10 cellular contexts compared by ENCODE assay signal in genomic region chr11:64804346-64805210, GRCh38. TPM values are rescaled to one million over a fixed set of nuclear protein-coding genes. Genes with fewer than 3 reads are reported as not detected.
DNase-seq lines count a peak whose midpoint lies in the region; ATAC-seq, FAIRE-seq and TF ChIP-seq lines count a peak whose summit lies in the region.
"Had no signal": no experiment of that assay in that cellular context is flagged by ENCODE, and none has a peak within 500 bp of the region (broad histone marks: within the 10 kb centered on the region; RNA-seq: fewer than 3 reads in every experiment).

No MANE protein-coding gene starts in this region.

- no peaks in the 10 kb centered on the region for H3K27me3 ChIP-seq in heart left ventricle
- no peaks in the 10 kb centered on the region for H3K27me3 ChIP-seq in keratinocyte (ENCODE audit: control insufficient read depth, extremely low read depth, insufficient read depth, low read length)
- no peaks in the 10 kb centered on the region for H3K27me3 ChIP-seq in upper lobe of left lung

- peaks cover 8% of the 10 kb centered on the region for H3K79me2 ChIP-seq in keratinocyte (ENCODE audit: control insufficient read depth, insufficient read depth, low read length)

- no peaks in the 10 kb centered on the region for H3K9me3 Mint-ChIP-seq in activated CD4-positive, alpha-beta memory T cell treated with anti-CD3 and anti-CD28 coated beads, Interleukin-2, amount 10 ng/mL, durations not matched to agents 7 days and 5 days

- H3K9me3 ChIP-seq in heart left ventricle (no peaks in the 10 kb centered on the region), keratinocyte (ENCODE audit: control insufficient read depth, low read depth, low read length) (no peaks in the 10 kb centered on the region), upper lobe of left lung (no peaks in the 10 kb centered on the region)

- H3K36me3 ChIP-seq in heart left ventricle (peaks cover 0 to 44% (median 21%) of the 10 kb centered on the region in 9 donors), keratinocyte (ENCODE audit: control insufficient read depth in 2 of 2, extremely low read depth in 1 of 2, insufficient read depth in 2 of 2, low read length in 2 of 2) (peaks cover 16 to 28% of the 10 kb centered on the region in 2 experiments), upper lobe of left lung (peaks cover 0 to 40% (median 9%) of the 10 kb centered on the region in 4 donors)

- no peaks in the 10 kb centered on the region for H4K20me1 ChIP-seq in keratinocyte (ENCODE audit: control insufficient read depth, extremely low read depth, insufficient read depth, low read length)

- peaks cover 5 to 49% (median 28%) of the 10 kb centered on the region in 12 donors for H3K4me1 ChIP-seq in heart left ventricle
- peaks cover 19% of the 10 kb centered on the region for H3K4me1 ChIP-seq in keratinocyte (ENCODE audit: control insufficient read depth, extremely low read depth, insufficient read depth, low read length)
- peaks cover 37 to 53% (median 48%) of the 10 kb centered on the region in 4 donors for H3K4me1 ChIP-seq in upper lobe of left lung

- intact Hi-C loops in heart left ventricle (cut with DNase I) (no loop called here), left cardiac atrium (cut with DNase I) (no loop called here)

- peak overlapping the region; percentile 83 for H3K9ac ChIP-seq in keratinocyte (ENCODE audit: control insufficient read depth, extremely low read depth, insufficient read depth, low read length)

- no peak for FAIRE-seq in keratinocyte (lab: Jason Lieb, UNC)

- TF ChIP-seq POLR2A in heart left ventricle (IDR thresholded peaks at IDR 0.05) (no peak), upper lobe of left lung (IDR thresholded peaks at IDR 0.05) (no peak)

- H3K36me3 Mint-ChIP-seq in activated CD4-positive, alpha-beta memory T cell treated with anti-CD3 and anti-CD28 coated beads, Interleukin-2, amount 10 ng/mL, durations not matched to agents 7 days and 5 days (ENCODE audit: low read depth), result peaks cover 28% of the 10 kb centered on the region

- no peaks in the 10 kb centered on the region for H3K27me3 Mint-ChIP-seq in activated CD4-positive, alpha-beta memory T cell treated with anti-CD3 and anti-CD28 coated beads, Interleukin-2, amount 10 ng/mL, durations not matched to agents 7 days and 5 days

- no peak overlapping the region for H2AFZ ChIP-seq in keratinocyte (ENCODE audit: control insufficient read depth, low read length)

- H3K4me3 ChIP-seq in heart left ventricle (peak overlapping the region in 3 of 12 donors; percentile 64 to 87 (median 75)), keratinocyte (ENCODE audit: control insufficient read depth in 2 of 3, extremely low read depth in 1 of 3, insufficient read depth in 2 of 3, low read depth in 1 of 3, low read length in 3 of 3) (no peak overlapping the region), upper lobe of left lung (peak overlapping the region in 1 of 4 donors; percentile 89)

- ATAC-seq in heart left ventricle (no peak), left cardiac atrium (no peak), upper lobe of left lung (ENCODE audit: low FRiP score in 2 of 2) (no peak), GM21367 (IDR thresholded peaks at IDR 0.05; ENCODE audit: unreplicated experiment) (no peak), GM21381 (IDR thresholded peaks at IDR 0.05; ENCODE audit: unreplicated experiment) (no peak)
- ATAC-seq: activated CD4-positive, CD25-positive, alpha-beta regulatory T cell treated with anti-CD3 and anti-CD28 coated beads, Interleukin-2, amount 50 U/mL, for 24 hours had no signal

- H3K27ac ChIP-seq in heart left ventricle, result peak overlapping the region; percentile 36 to 97 (median 92)
- no peak overlapping the region for H3K27ac ChIP-seq in keratinocyte (ENCODE audit: control insufficient read depth, insufficient read depth, low read length)
- peak overlapping the region; percentile 82 to 92 (median 87) for H3K27ac ChIP-seq in upper lobe of left lung

- dilution Hi-C loops in keratinocyte (cut with MboI; ENCODE audit: extremely low pct_ligation_motif_present, low sequenced_read_pairs), result no loop called here

- H3K27ac Mint-ChIP-seq in activated CD4-positive, alpha-beta memory T cell treated with anti-CD3 and anti-CD28 coated beads, Interleukin-2, amount 10 ng/mL, durations not matched to agents 7 days and 5 days, result no peak overlapping the region

- H3K4me2 ChIP-seq in keratinocyte (ENCODE audit: control insufficient read depth, extremely low read depth, insufficient read depth, low read depth, low read length), result peak overlapping the region; percentile 97

- TF ChIP-seq CTCF in heart left ventricle (IDR thresholded peaks at IDR 0.05) (no peak), keratinocyte (optimal IDR thresholded peaks at IDR 0.05 in 1 of 3, IDR thresholded peaks at IDR 0.05 in 1 of 3, conservative IDR thresholded peaks at IDR 0.05 in 1 of 3; ENCODE audit: extremely low read depth in 1 of 3, insufficient read depth in 2 of 3, low read length in 3 of 3) (peak in 1 of 3 experiments; percentile 25), upper lobe of left lung (IDR thresholded peaks at IDR 0.05) (no peak)

- CTCF ChIA-PET in activated CD4-positive, alpha-beta memory T cell treated with anti-CD3 and anti-CD28 coated beads, Interleukin-2, amount 10 ng/mL, durations not matched to agents 7 days and 5 days (lab: Charles Lee), result interaction anchor here (0.5 to 1.3 kb wide), 3 partner anchors 26 to 471 kb away, joined by 3 to 4 read pairs (median 3); partner anchors contain the start of gene SF1

- peak overlapping the region; percentile 85 for H3K4me3 Mint-ChIP-seq in activated CD4-positive, alpha-beta memory T cell treated with anti-CD3 and anti-CD28 coated beads, Interleukin-2, amount 10 ng/mL, durations not matched to agents 7 days and 5 days

- no peak for TF ChIP-seq EP300 in upper lobe of left lung (IDR thresholded peaks at IDR 0.05)

- H3K9me1 ChIP-seq in keratinocyte (ENCODE audit: control insufficient read depth, extremely low read depth, insufficient read depth, low read length), result no peaks in the 10 kb centered on the region

- peaks cover 40% of the 10 kb centered on the region for H3K4me1 Mint-ChIP-seq in activated CD4-positive, alpha-beta memory T cell treated with anti-CD3 and anti-CD28 coated beads, Interleukin-2, amount 10 ng/mL, durations not matched to agents 7 days and 5 days

- WGBS in heart left ventricle, 4 donors, result 87 to 93% (median 90%) methylated on average over 19 to 41 of the region's 41 CpGs
- WGBS in upper lobe of left lung, 2 donors, result 90 to 93% methylated on average over 25 to 36 of the region's 41 CpGs

- POLR2A ChIA-PET in activated CD4-positive, alpha-beta memory T cell treated with anti-CD3 and anti-CD28 coated beads, Interleukin-2, amount 10 ng/mL, durations not matched to agents 7 days and 5 days (lab: Charles Lee), result interaction anchor here (0.8 to 3.1 kb wide), 6 partner anchors 8 to 60 kb away, joined by 3 to 18 read pairs (median 4); partner anchors contain the start of gene RASGRP2

- DNase-seq in heart left ventricle, result peak in 1 of 5 donors; percentile 13
- no peak for DNase-seq in left cardiac atrium
- DNase-seq in activated CD4-positive, alpha-beta memory T cell treated with anti-CD3 and anti-CD28 coated beads, Interleukin-2, amount 10 ng/mL, durations not matched to agents 7 days and 5 days, result no peak
- DNase-seq in keratinocyte (ENCODE audit: low read depth, low spot score), result no peak
- DNase-seq in upper lobe of left lung, result peak in 1 of 2 donors; percentile 76
- DNase-seq in hippocampal formation (lab: John Stamatoyannopoulos, UW), result no peak
- DNase-seq: DMS79 had no signal

RNA-seq across cellular contexts. Expression of gene MAP4K2, which starts 1.6 kb away (rescaled TPM):
- total RNA-seq in heart left ventricle, result 10 to 100 TPM in 3 of 9 donors, 1 to 10 TPM in 6; 7.0 to 27.5 (median 8.6) TPM
- 1 to 10 TPM; 7.8 to 9.5 TPM for polyA plus RNA-seq in heart left ventricle
- total RNA-seq in left cardiac atrium, result 10 to 100 TPM in 1 of 2 donors, 1 to 10 TPM in 1; 10.0 to 10.4 TPM
- total RNA-seq in activated CD4-positive, alpha-beta memory T cell treated with anti-CD3 and anti-CD28 coated beads, Interleukin-2, amount 10 ng/mL, durations not matched to agents 7 days and 5 days, result 10 to 100 TPM; 95.6 to 98.0 TPM
- polyA plus RNA-seq in keratinocyte, result 6.7 to 12.5 TPM (median 10.7 TPM) in 3 replicates
- 5.4 TPM for polyA plus RNA-seq in keratinocyte (2011; ENCODE audit: low read depth)
- polyA plus RNA-seq in keratinocyte (2011; cell fraction: cytosol; rRNA removed), result 6.6 and 14.4 TPM in 2 replicates
- polyA plus RNA-seq in keratinocyte (2011; cell fraction: nucleus; rRNA removed), result 13.5 and 16.6 TPM in 2 replicates
- polyA plus RNA-seq in keratinocyte (2012; ENCODE audit: low replicate concordance), result 4.8 and 10.3 TPM in 2 replicates
- 11.5 to 31.8 TPM (median 19.6 TPM) in 3 replicates for polyA minus RNA-seq in keratinocyte
- polyA minus RNA-seq in keratinocyte (2011; cell fraction: cytosol; rRNA and poly(A)+ RNA removed), result 19.4 TPM
- polyA minus RNA-seq in keratinocyte (2011; cell fraction: nucleus; rRNA and poly(A)+ RNA removed), result 3.7 and 10.6 TPM in 2 replicates
- 10 to 100 TPM; 19.0 to 84.7 (median 29.2) TPM for total RNA-seq in upper lobe of left lung

RNA-seq across cellular contexts. Expression of gene MEN1, which starts 5.8 kb away (rescaled TPM):
- total RNA-seq in heart left ventricle (10 to 100 TPM in 4 of 9 donors, 1 to 10 TPM in 5; 6.6 to 15.0 (median 9.0) TPM), left cardiac atrium (10 to 100 TPM in 1 of 2 donors, 1 to 10 TPM in 1; 9.0 to 12.3 TPM), upper lobe of left lung (10 to 100 TPM; 15.4 to 47.1 (median 24.4) TPM)
- polyA plus RNA-seq in heart left ventricle (10 to 100 TPM in 1 of 2 donors, 1 to 10 TPM in 1; 7.2 to 15.2 TPM), keratinocyte (14.2 to 19.1 TPM (median 18.2 TPM) in 3 replicates)
- total RNA-seq in activated CD4-positive, alpha-beta memory T cell treated with anti-CD3 and anti-CD28 coated beads, Interleukin-2, amount 10 ng/mL, durations not matched to agents 7 days and 5 days, result 10 to 100 TPM; 32.5 to 33.4 TPM
- 4.6 TPM for polyA plus RNA-seq in keratinocyte (2011; ENCODE audit: low read depth)
- polyA plus RNA-seq in keratinocyte (2011; cell fraction: cytosol; rRNA removed), result 10.7 and 17.7 TPM in 2 replicates
- polyA plus RNA-seq in keratinocyte (2011; cell fraction: nucleus; rRNA removed), result 39.7 and 52.7 TPM in 2 replicates
- 19.6 and 27.4 TPM in 2 replicates for polyA plus RNA-seq in keratinocyte (2012; ENCODE audit: low replicate concordance)
- polyA minus RNA-seq in keratinocyte, result 12.3 to 50.8 TPM (median 16.1 TPM) in 3 replicates
- polyA minus RNA-seq in keratinocyte (2011; cell fraction: cytosol; rRNA and poly(A)+ RNA removed), result 35.9 TPM
- 25.9 and 29.3 TPM in 2 replicates for polyA minus RNA-seq in keratinocyte (2011; cell fraction: nucleus; rRNA and poly(A)+ RNA removed)

RNA-seq across cellular contexts. Expression of gene SF1, which starts 26.2 kb away (rescaled TPM):
- total RNA-seq in heart left ventricle (100 to 1,000 TPM; 103 to 349 (median 157) TPM), left cardiac atrium (100 to 1,000 TPM; 154 to 208 TPM), upper lobe of left lung (100 to 1,000 TPM; 231 to 625 (median 265) TPM)
- polyA plus RNA-seq in heart left ventricle (10 to 100 TPM; 59.2 to 65.5 TPM), keratinocyte (34.3 to 153 TPM (median 54.5 TPM) in 3 replicates)
- 100 to 1,000 TPM; 385 to 390 TPM for total RNA-seq in activated CD4-positive, alpha-beta memory T cell treated with anti-CD3 and anti-CD28 coated beads, Interleukin-2, amount 10 ng/mL, durations not matched to agents 7 days and 5 days
- 334 TPM for polyA plus RNA-seq in keratinocyte (2011; ENCODE audit: low read depth)
- 50.6 and 57.5 TPM in 2 replicates for polyA plus RNA-seq in keratinocyte (2011; cell fraction: cytosol; rRNA removed)
- 170 and 203 TPM in 2 replicates for polyA plus RNA-seq in keratinocyte (2011; cell fraction: nucleus; rRNA removed)
- 119 and 180 TPM in 2 replicates for polyA plus RNA-seq in keratinocyte (2012; ENCODE audit: low replicate concordance)
- 31.7 to 117 TPM (median 63.9 TPM) in 3 replicates for polyA minus RNA-seq in keratinocyte
- 54.7 TPM for polyA minus RNA-seq in keratinocyte (2011; cell fraction: cytosol; rRNA and poly(A)+ RNA removed)
- 62.7 and 81.1 TPM in 2 replicates for polyA minus RNA-seq in keratinocyte (2011; cell fraction: nucleus; rRNA and poly(A)+ RNA removed)

RNA-seq across cellular contexts. Expression of gene CDC42BPG, which starts 39.9 kb away (rescaled TPM):
- total RNA-seq in heart left ventricle (under 1 TPM in 8 of 9 donors, not detected in 1; 0.12 to 0.50 (median 0.26) TPM), left cardiac atrium (under 1 TPM; 0.55 to 0.65 TPM), upper lobe of left lung (10 to 100 TPM; 21.6 to 62.4 (median 26.0) TPM)
- polyA plus RNA-seq in heart left ventricle (under 1 TPM; 0.12 to 0.15 TPM), keratinocyte (2.2 to 4.0 TPM (median 2.5 TPM) in 3 replicates)
- total RNA-seq in activated CD4-positive, alpha-beta memory T cell treated with anti-CD3 and anti-CD28 coated beads, Interleukin-2, amount 10 ng/mL, durations not matched to agents 7 days and 5 days, result under 1 TPM; 0.65 to 0.70 TPM
- 2.5 TPM for polyA plus RNA-seq in keratinocyte (2011; ENCODE audit: low read depth)
- 1.4 and 3.5 TPM in 2 replicates for polyA plus RNA-seq in keratinocyte (2011; cell fraction: cytosol; rRNA removed)
- 9.9 and 12.9 TPM in 2 replicates for polyA plus RNA-seq in keratinocyte (2011; cell fraction: nucleus; rRNA removed)
- 6.3 and 7.4 TPM in 2 replicates for polyA plus RNA-seq in keratinocyte (2012; ENCODE audit: low replicate concordance)
- 3.6 to 9.7 TPM (median 5.5 TPM) in 3 replicates for polyA minus RNA-seq in keratinocyte
- polyA minus RNA-seq in keratinocyte (2011; cell fraction: cytosol; rRNA and poly(A)+ RNA removed), result 4.6 TPM
- 11.5 and 16.9 TPM in 2 replicates for polyA minus RNA-seq in keratinocyte (2011; cell fraction: nucleus; rRNA and poly(A)+ RNA removed)

RNA-seq across cellular contexts. Expression of gene PYGM, which starts 44.8 kb away (rescaled TPM):
- total RNA-seq in heart left ventricle (100 to 1,000 TPM in 4 of 9 donors, 10 to 100 TPM in 5; 51.6 to 167 (median 89.9) TPM), left cardiac atrium (10 to 100 TPM; 31.3 to 48.6 TPM), upper lobe of left lung (1 to 10 TPM; 1.0 to 3.7 (median 1.5) TPM)
- polyA plus RNA-seq in heart left ventricle (10 to 100 TPM; 10.3 to 71.8 TPM), keratinocyte (0.05 to 0.14 TPM in 2 of 3 replicates, not detected in the other)
- 1 to 10 TPM; 3.1 to 4.0 TPM for total RNA-seq in activated CD4-positive, alpha-beta memory T cell treated with anti-CD3 and anti-CD28 coated beads, Interleukin-2, amount 10 ng/mL, durations not matched to agents 7 days and 5 days
- 0.14 TPM for polyA plus RNA-seq in keratinocyte (2011; ENCODE audit: low read depth)
- polyA plus RNA-seq in keratinocyte (2011; cell fraction: cytosol; rRNA removed), result 0.04 TPM in 1 of 2 replicates, not detected in the other
- polyA plus RNA-seq in keratinocyte (2011; cell fraction: nucleus; rRNA removed), result 0.40 and 0.42 TPM in 2 replicates
- polyA plus RNA-seq in keratinocyte (2012; ENCODE audit: low replicate concordance), result 0.59 TPM in 1 of 2 replicates, not detected in the other
- 0.10 to 0.32 TPM in 2 of 3 replicates, not detected in the other for polyA minus RNA-seq in keratinocyte
- polyA minus RNA-seq in keratinocyte (2011; cell fraction: cytosol; rRNA and poly(A)+ RNA removed), result not detected
- 0.53 and 0.85 TPM in 2 replicates for polyA minus RNA-seq in keratinocyte (2011; cell fraction: nucleus; rRNA and poly(A)+ RNA removed)
